ENCODE assay signal across 8 cellular contexts in genomic region chr6:46653439-46653942, GRCh38. TPM values are rescaled to one million over a fixed set of nuclear protein-coding genes. Genes with fewer than 3 reads are reported as not detected.
DNase-seq lines count a peak whose midpoint lies in the region; TF ChIP-seq lines count a peak whose summit lies in the region.

No MANE protein-coding gene starts in this region.

- intact Hi-C loops in head of caudate nucleus (cut with DNase I) = no loop called here

- H3K4me1 ChIP-seq in SJCRH30 = 0 out of 2 replicates have a peak, but pooled peaks cover 3% of the 10 kb centered on the region

- TF ChIP-seq CTCF in GM12875 (IDR thresholded peaks at IDR 0.05; ENCODE audit: borderline replicate concordance, insufficient read depth, low read depth, low read length) (no peak), fibroblast of the aortic adventitia (IDR thresholded peaks at IDR 0.05; ENCODE audit: insufficient read depth, low read length) (no peak)

- H3K27me3 ChIP-seq in SJCRH30 = no peaks in the 10 kb centered on the region

- DNase-seq in SJCRH30 = no peak
- peak; percentile 24 for DNase-seq in fibroblast of the aortic adventitia (ENCODE audit: low read depth)
- no peak for DNase-seq in skeletal muscle cell (ENCODE audit: low read depth)
- DNase-seq in mesenteric fat pad (ENCODE audit: low spot score) = no peak
- DNase-seq in head of caudate nucleus = no peak
- no peak for DNase-seq in NCI-H2196 (lab: John Stamatoyannopoulos, UW; ENCODE audit: unreplicated experiment)
- no peak for DNase-seq in activated CD4-positive, CD25-positive, alpha-beta regulatory T cell (lab: John Stamatoyannopoulos, UW)

- no peak overlapping the region for H3K27ac ChIP-seq in SJCRH30

- H3K9me3 ChIP-seq in SJCRH30 (replicated peaks) = no peaks in the 10 kb centered on the region

- H3K4me3 ChIP-seq in GM12875 (ENCODE audit: low read depth, low read length) (peak overlapping the region; percentile 41), SJCRH30 (peak overlapping the region; percentile 57), fibroblast of the aortic adventitia (ENCODE audit: low read depth, low read length) (peak overlapping the region; percentile 79), skeletal muscle cell (ENCODE audit: low read depth, low read length) (peak overlapping the region; percentile 91)

- no peaks in the 10 kb centered on the region for H3K36me3 ChIP-seq in SJCRH30

RNA-seq across cellular contexts. Expression of gene SLC25A27, which starts 0.7 kb away (rescaled TPM):
- 0.33 and 0.81 TPM in 2 replicates for total RNA-seq in SJCRH30 (2014; rRNA removed; shearing (Covaris generic))
- total RNA-seq in fibroblast of the aortic adventitia (ENCODE audit: low replicate concordance) (6.2 and 27.3 TPM in 2 replicates), mesenteric fat pad (12.9 TPM)

RNA-seq across cellular contexts. Expression of gene CYP39A1, which starts 0.9 kb away (rescaled TPM):
- total RNA-seq in SJCRH30 (2014; rRNA removed; shearing (Covaris generic)) = 2.5 and 2.6 TPM in 2 replicates
- 0.63 and 4.7 TPM in 2 replicates for total RNA-seq in fibroblast of the aortic adventitia (ENCODE audit: low replicate concordance)
- 1.1 TPM for total RNA-seq in mesenteric fat pad

RNA-seq across cellular contexts. Expression of gene TDRD6, which starts 34.2 kb away (rescaled TPM):
- total RNA-seq in SJCRH30 (2014; rRNA removed; shearing (Covaris generic)) = 0.10 TPM in 1 of 2 replicates, not detected in the other
- 0.18 and 1.8 TPM in 2 replicates for total RNA-seq in fibroblast of the aortic adventitia (ENCODE audit: low replicate concordance)
- total RNA-seq in mesenteric fat pad = 0.58 TPM

Comparison
In these comparisons a context has a peak if more than half of its experiments do, and no peak if none do; other contexts are left out.
1. H3K4me3 ChIP-seq: peak in every context shown above with its lines; median percentile 91 in skeletal muscle cell; 79 in fibroblast of the aortic adventitia; 57 in SJCRH30; 41 in GM12875.